In genomic region chr1:156151093-156151688, GRCh38 we compare ENCODE assay signal across 12 cellular contexts. TPM values are rescaled to one million over a fixed set of nuclear protein-coding genes. Genes with fewer than 3 reads are reported as not detected.
DNase-seq lines count a peak whose midpoint lies in the region; ATAC-seq and TF ChIP-seq lines count a peak whose summit lies in the region.
"Had no signal": no experiment of that assay in that cellular context is flagged by ENCODE, and none has a peak within 500 bp of the region (broad histone marks: within the 10 kb centered on the region; RNA-seq: fewer than 3 reads in every experiment).

No MANE protein-coding gene starts in this region.

- H2AFZ ChIP-seq in MM.1S (ENCODE audit: low read length), result no peak overlapping the region

- H3K27ac ChIP-seq in MM.1S (ENCODE audit: low read length) (peak overlapping the region; percentile 91), brain microvascular endothelial cell (no peak overlapping the region), neutrophil (peak overlapping the region; percentile 93), dorsolateral prefrontal cortex (peak overlapping the region in 19 of 59 donors; percentile 7 to 55 (median 28))
- H3K27ac ChIP-seq: KMS-11 had no signal

- peaks cover 84% of the 10 kb centered on the region for H3F3A ChIP-seq in MM.1S (ENCODE audit: insufficient read depth, low read length)

- H3K4me2 ChIP-seq in MM.1S (ENCODE audit: low read depth, low read length), result peak overlapping the region; percentile 81
- H3K4me2 ChIP-seq: KMS-11 had no signal

- H3K4me1 ChIP-seq in MM.1S (ENCODE audit: low read length) (peaks cover 71% of the 10 kb centered on the region), neutrophil (ENCODE audit: control insufficient read depth in 1 of 2, insufficient read depth in 1 of 2, low read depth in 1 of 2, low read length in 1 of 2) (peaks cover 91 to 96% of the 10 kb centered on the region in 2 experiments)

- H3K36me3 ChIP-seq in MM.1S (replicated peaks; ENCODE audit: insufficient read depth, low read length) (no peaks in the 10 kb centered on the region), brain microvascular endothelial cell (replicated peaks) (no peaks in the 10 kb centered on the region), neutrophil (peaks cover 3% of the 10 kb centered on the region)

- H3K9ac ChIP-seq in MM.1S (ENCODE audit: low read length), result peak overlapping the region; percentile 68
- H3K9ac ChIP-seq: KMS-11 had no signal

- no peaks in the 10 kb centered on the region for H4K20me1 ChIP-seq in MM.1S (ENCODE audit: insufficient read depth, low read length)

- no peaks in the 10 kb centered on the region for H3K9me3 ChIP-seq in MM.1S (replicated peaks; ENCODE audit: insufficient read depth, low read length)
- H3K9me3 ChIP-seq in neutrophil, result no peaks in the 10 kb centered on the region

- intact Hi-C loops in dorsolateral prefrontal cortex (cut with DNase I), result no loop called here

- no peaks in the 10 kb centered on the region for H3K9me2 ChIP-seq in MM.1S (replicated peaks; ENCODE audit: insufficient read depth, low read length)

- H3K79me2 ChIP-seq in MM.1S (ENCODE audit: low read length), result peaks cover 56% of the 10 kb centered on the region

- in situ Hi-C loops in brain microvascular endothelial cell (cut with HindIII; ENCODE audit: low pct_ligation_motif_present, low sequenced_read_pairs), result no loop called here

- TF ChIP-seq CTCF in GM12864 (IDR thresholded peaks at IDR 0.05; ENCODE audit: low read depth, low read length, missing control alignments), result no peak
- no peak for TF ChIP-seq CTCF in MM.1S (IDR thresholded peaks at IDR 0.05; ENCODE audit: low read length)
- TF ChIP-seq CTCF in brain microvascular endothelial cell (IDR thresholded peaks at IDR 0.05; ENCODE audit: low read depth, low read length, missing control alignments), result no peak
- no peak for TF ChIP-seq CTCF in neutrophil (IDR thresholded peaks at IDR 0.05)
- no peak for TF ChIP-seq CTCF in dorsolateral prefrontal cortex (IDR thresholded peaks at IDR 0.05 in 54 of 56, conservative IDR thresholded peaks at IDR 0.05 in 2 of 56; ENCODE audit: low read depth in 1 of 56, partially characterized antibody in 56 of 56)

- H3K4me3 ChIP-seq in GM12864 (ENCODE audit: low read depth, low read length) (peak overlapping the region; percentile 55; the same call in 1 of the 2 replicates), MM.1S (ENCODE audit: low read length) (peak overlapping the region; percentile 56), brain microvascular endothelial cell (ENCODE audit: low read depth, low read length) (no peak overlapping the region), neutrophil (ENCODE audit: low read depth in 1 of 2, low read length in 1 of 2) (no peak overlapping the region), dorsolateral prefrontal cortex (peak overlapping the region in 21 of 59 donors; percentile 34 to 63 (median 52))

- H3K27me3 ChIP-seq in MM.1S (replicated peaks; ENCODE audit: insufficient read depth, low read length), result no peaks in the 10 kb centered on the region
- H3K27me3 ChIP-seq in brain microvascular endothelial cell (replicated peaks), result peaks cover 8% of the 10 kb centered on the region
- H3K27me3 ChIP-seq in neutrophil, result no peaks in the 10 kb centered on the region
- H3K27me3 ChIP-seq in dorsolateral prefrontal cortex, result no peaks in the 10 kb centered on the region

- no peak for DNase-seq in GM12864 (ENCODE audit: low read depth)
- DNase-seq in MM.1S, result peak; percentile 89
- peak; percentile 40 for DNase-seq in brain microvascular endothelial cell
- no peak for DNase-seq in dorsolateral prefrontal cortex
- no peak for DNase-seq in NCI-H526 treated with DMSO at 0.1 percent for 48 hours (lab: John Stamatoyannopoulos, UW)
- DNase-seq in RKO (ENCODE audit: low spot score), result no peak
- DNase-seq: activated CD4-positive, alpha-beta T cell treated with anti-CD3 and anti-CD28 coated beads, Interleukin-2, amount 10 ng/mL, durations not matched to agents 7 days and 5 days; COR-L47 had no signal

- ATAC-seq in GM21737 (IDR thresholded peaks at IDR 0.05; ENCODE audit: unreplicated experiment), result no peak
- ATAC-seq: right cardiac atrium had no signal

RNA-seq across cellular contexts. Expression of gene SEMA4A, which starts 2.2 kb away (rescaled TPM):
- total RNA-seq in dorsolateral prefrontal cortex, result 10 to 100 TPM; 10.4 to 48.3 (median 27.5) TPM

RNA-seq across cellular contexts. Expression of gene LMNA, which starts 36.7 kb away (rescaled TPM):
- total RNA-seq in dorsolateral prefrontal cortex, result 100 to 1,000 TPM in 10 of 120 experiments, 10 to 100 TPM in 110; 32.8 to 189 (median 59.9) TPM

RNA-seq across cellular contexts. Expression of gene SLC25A44, which starts 42.7 kb away (rescaled TPM):
- 10 to 100 TPM; 30.5 to 80.5 (median 49.8) TPM for total RNA-seq in dorsolateral prefrontal cortex

Comparison
In these comparisons a context has a peak if more than half of its experiments do, and no peak if none do; other contexts are left out.
1. DNase-seq: peak in MM.1S (single experiment) and brain microvascular endothelial cell (single experiment); none in GM12864 (single experiment), dorsolateral prefrontal cortex (0 of 10), NCI-H526 treated with DMSO at 0.1 percent for 48 hours (single experiment) and RKO (single experiment).
2. H3K4me3 ChIP-seq: peak in GM12864 (single experiment) and MM.1S (single experiment); none in brain microvascular endothelial cell (single experiment) and neutrophil (0 of 2).